In the genomic region with DNA sequence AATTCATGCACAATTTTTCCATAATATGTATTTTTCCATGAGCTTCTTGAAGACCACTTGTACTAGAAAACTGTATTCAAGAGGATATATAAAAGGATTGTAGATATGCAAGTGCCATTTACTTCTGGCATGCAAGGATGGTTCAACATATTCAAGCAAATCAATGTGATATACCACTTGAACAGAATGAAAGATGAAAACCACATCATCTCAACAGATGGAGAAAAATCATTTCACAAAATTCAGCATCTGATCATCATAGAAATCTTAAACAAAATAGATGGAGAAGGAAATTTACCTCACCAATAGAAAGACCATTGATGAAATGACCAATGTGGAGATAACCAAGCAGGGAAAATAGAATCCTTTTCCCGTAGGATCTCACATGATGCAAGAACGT, we compare ENCODE assay signal across 43 cellular contexts. TPM values are rescaled to one million over a fixed set of nuclear protein-coding genes. Genes with fewer than 3 reads are reported as not detected.
"Had no signal": no experiment of that assay in that cellular context is flagged by ENCODE, and none has a peak within 500 bp of the region (broad histone marks: within the 10 kb centered on the region; RNA-seq: fewer than 3 reads in every experiment).

No MANE protein-coding gene starts in this region.

- H3K4me1 Mint-ChIP-seq: activated T-helper 17 cell treated with anti-CD3 and anti-CD28 coated beads, Interleukin-2, amount 50 U/mL, for 72 hours had no signal

- ATAC-seq: activated naive CD4-positive, alpha-beta T cell treated with anti-CD3 and anti-CD28 coated beads, Interleukin-2, amount 50 U/mL, for 72 hours; activated naive CD8-positive, alpha-beta T cell treated with anti-CD3 and anti-CD28 coated beads, Interleukin-2, amount 50 U/mL, for 24 hours; activated T-cell treated with anti-CD3 and anti-CD28 coated beads, Interleukin-2, amount 50 U/mL, for 4 hours; activated T-cell treated with anti-CD3 and anti-CD28 coated beads, Interleukin-2, amount 50 U/mL, for 72 hours; activated T-helper 17 cell treated with anti-CD3 and anti-CD28 coated beads, Interleukin-2, amount 50 U/mL, for 72 hours; body of pancreas had no signal

- H3K4me3 Mint-ChIP-seq: activated naive CD4-positive, alpha-beta T cell treated with anti-CD3 and anti-CD28 coated beads for 36 hours; activated naive CD4-positive, alpha-beta T cell treated with anti-CD3 and anti-CD28 coated beads, Interleukin-2, amount 10 ng/mL, durations not matched to agents 7 days and 5 days; activated naive CD4-positive, alpha-beta T cell treated with anti-CD3 and anti-CD28 coated beads, Interleukin-2, amount 50 U/mL, for 24 hours; activated naive CD8-positive, alpha-beta T cell; activated naive CD8-positive, alpha-beta T cell treated with anti-CD3 and anti-CD28 coated beads for 36 hours; activated naive CD8-positive, alpha-beta T cell treated with anti-CD3 and anti-CD28 coated beads, Interleukin-2, amount 10 ng/mL, durations not matched to agents 7 days and 5 days; activated naive CD8-positive, alpha-beta T cell treated with anti-CD3 and anti-CD28 coated beads, Interleukin-2, amount 50 U/mL, for 24 hours; activated T-cell treated with anti-CD3 and anti-CD28 coated beads, Interleukin-2, amount 50 U/mL, for 24 hours; activated T-cell treated with anti-CD3 and anti-CD28 coated beads, Interleukin-2, amount 50 U/mL, for 4 hours; activated T-cell treated with anti-CD3 and anti-CD28 coated beads, Interleukin-2, amount 50 U/mL, for 72 hours; activated T-helper 1 cell treated with anti-CD3 and anti-CD28 coated beads, Interleukin-12 subunit alpha, Interleukin-12 subunit beta, Interleukin-2, Interleukin-4 antibody, amounts not matched to agents 30 ng/mL and 10 ng/mL and 1 ng/mL, durations not matched to agents 14 hours and 24 hours and 36 hours; activated T-helper 17 cell treated with anti-CD3 and anti-CD28 coated beads, Interleukin-2, amount 50 U/mL, for 72 hours; central memory CD8-positive, alpha-beta T cell had no signal

- H3K27me3 Mint-ChIP-seq: activated naive CD4-positive, alpha-beta T cell treated with anti-CD3 and anti-CD28 coated beads, Interleukin-2, amount 10 ng/mL, durations not matched to agents 7 days and 5 days; activated naive CD8-positive, alpha-beta T cell; activated naive CD8-positive, alpha-beta T cell treated with anti-CD3 and anti-CD28 coated beads for 36 hours; activated naive CD8-positive, alpha-beta T cell treated with anti-CD3 and anti-CD28 coated beads, Interleukin-2, amount 10 ng/mL, durations not matched to agents 7 days and 5 days; activated naive CD8-positive, alpha-beta T cell treated with anti-CD3 and anti-CD28 coated beads, Interleukin-2, amount 50 U/mL, for 24 hours; activated T-cell treated with anti-CD3 and anti-CD28 coated beads, Interleukin-2, amount 50 U/mL, for 24 hours; activated T-helper 17 cell treated with anti-CD3 and anti-CD28 coated beads, Interleukin-2, amount 50 U/mL, for 72 hours had no signal

- DNase-seq: activated effector memory CD4-positive, alpha-beta T cell treated with anti-CD3 and anti-CD28 coated beads, Interleukin-2, amount 50 U/mL, for 16 hours; activated effector memory CD4-positive, alpha-beta T cell treated with Interleukin-2 at 50 U/mL for 16 hours; activated gamma-delta T cell; activated gamma-delta T cell treated with Interleukin-2 at 50 U/mL for 16 hours; activated naive CD4-positive, alpha-beta T cell; activated naive CD4-positive, alpha-beta T cell treated with anti-CD3 and anti-CD28 coated beads for 36 hours; activated naive CD4-positive, alpha-beta T cell treated with anti-CD3 and anti-CD28 coated beads, Interleukin-2, amount 10 ng/mL, durations not matched to agents 7 days and 5 days; activated naive CD4-positive, alpha-beta T cell treated with anti-CD3 and anti-CD28 coated beads, Interleukin-2, amount 50 U/mL, for 16 hours; activated naive CD4-positive, alpha-beta T cell treated with Interleukin-2 at 50 U/mL for 16 hours; activated naive CD8-positive, alpha-beta T cell treated with anti-CD3 and anti-CD28 coated beads for 36 hours; activated naive CD8-positive, alpha-beta T cell treated with anti-CD3 and anti-CD28 coated beads, Interleukin-2, amount 10 ng/mL, durations not matched to agents 7 days and 5 days; activated naive CD8-positive, alpha-beta T cell treated with anti-CD3 and anti-CD28 coated beads, Interleukin-2, amount 50 U/mL, for 24 hours; activated T-cell treated with anti-CD3 and anti-CD28 coated beads, Interleukin-2, amount 50 U/mL, for 1 hour; activated T-cell treated with anti-CD3 and anti-CD28 coated beads, Interleukin-2, amount 50 U/mL, for 24 hours; activated T-cell treated with anti-CD3 and anti-CD28 coated beads, Interleukin-2, amount 50 U/mL, for 4 hours; activated T-cell treated with anti-CD3 and anti-CD28 coated beads, Interleukin-2, amount 50 U/mL, for 48 hours; activated T-cell treated with anti-CD3 and anti-CD28 coated beads, Interleukin-2, amount 50 U/mL, for 72 hours; adrenal gland; amniotic stem cell; amygdala; anterior cingulate cortex; aorta; body of pancreas; brain microvascular endothelial cell; caudate nucleus; central memory CD4-positive, alpha-beta T cell; cerebellar nuclear complex had no signal

- H3K27ac Mint-ChIP-seq: activated naive CD4-positive, alpha-beta T cell treated with anti-CD3 and anti-CD28 coated beads for 36 hours; activated naive CD4-positive, alpha-beta T cell treated with anti-CD3 and anti-CD28 coated beads, Interleukin-2, amount 10 ng/mL, durations not matched to agents 7 days and 5 days; activated naive CD4-positive, alpha-beta T cell treated with anti-CD3 and anti-CD28 coated beads, Interleukin-2, amount 50 U/mL, for 24 hours; activated naive CD4-positive, alpha-beta T cell treated with anti-CD3 and anti-CD28 coated beads, Interleukin-2, amount 50 U/mL, for 72 hours; activated naive CD8-positive, alpha-beta T cell; activated naive CD8-positive, alpha-beta T cell treated with anti-CD3 and anti-CD28 coated beads for 36 hours; activated naive CD8-positive, alpha-beta T cell treated with anti-CD3 and anti-CD28 coated beads, Interleukin-2, amount 10 ng/mL, durations not matched to agents 7 days and 5 days; activated naive CD8-positive, alpha-beta T cell treated with anti-CD3 and anti-CD28 coated beads, Interleukin-2, amount 50 U/mL, for 24 hours; activated T-cell treated with anti-CD3 and anti-CD28 coated beads, Interleukin-2, amount 50 U/mL, for 24 hours; activated T-cell treated with anti-CD3 and anti-CD28 coated beads, Interleukin-2, amount 50 U/mL, for 72 hours; activated T-helper 1 cell treated with anti-CD3 and anti-CD28 coated beads, Interleukin-12 subunit alpha, Interleukin-12 subunit beta, Interleukin-2, Interleukin-4 antibody, amounts not matched to agents 30 ng/mL and 10 ng/mL and 1 ng/mL, durations not matched to agents 14 hours and 24 hours and 36 hours; activated T-helper 17 cell treated with anti-CD3 and anti-CD28 coated beads, Interleukin-2, amount 50 U/mL, for 72 hours; activated T-helper 2 cell treated with anti-CD3 and anti-CD28 coated beads, Interferon-gamma antibody, Interleukin-2, Interleukin-4, amounts not matched to agents 10 μg/mL and 5 μg/mL and 100 μg/mL, durations not matched to agents 14 hours and 24 hours and 36 hours; brain had no signal

- H3K27me3 ChIP-seq: adrenal gland, ascending aorta, body of pancreas, brain microvascular endothelial cell, breast epithelium, cardiac muscle cell had no signal

- H3K4me1 ChIP-seq: breast epithelium had no signal

- H3K27ac ChIP-seq: adrenal gland, ascending aorta, body of pancreas, brain microvascular endothelial cell, breast epithelium, cardiac muscle cell had no signal

- H3K36me3 ChIP-seq: adrenal gland, brain microvascular endothelial cell, breast epithelium, cardiac muscle cell had no signal

- H3K9me3 ChIP-seq: adrenal gland, body of pancreas had no signal

- FAIRE-seq: astrocyte, bronchial epithelial cell had no signal

- H3K4me3 ChIP-seq: adrenal gland, ascending aorta, body of pancreas, breast epithelium, cardiac muscle cell had no signal

RNA-seq across cellular contexts. Expression of gene ERVV-1, which starts 45.9 kb away (rescaled TPM):
- total RNA-seq: activated naive CD4-positive, alpha-beta T cell treated with anti-CD3 and anti-CD28 coated beads for 36 hours; activated naive CD4-positive, alpha-beta T cell treated with anti-CD3 and anti-CD28 coated beads, Interleukin-2, amount 50 U/mL, for 72 hours; activated naive CD8-positive, alpha-beta T cell treated with anti-CD3 and anti-CD28 coated beads for 36 hours; activated naive CD8-positive, alpha-beta T cell treated with anti-CD3 and anti-CD28 coated beads, Interleukin-2, amount 10 ng/mL, durations not matched to agents 7 days and 5 days; activated T-cell treated with anti-CD3 and anti-CD28 coated beads, Interleukin-2, amount 50 U/mL, for 4 hours; activated T-cell treated with anti-CD3 and anti-CD28 coated beads, Interleukin-2, amount 50 U/mL, for 72 hours; activated T-helper 1 cell treated with anti-CD3 and anti-CD28 coated beads, Interleukin-12 subunit alpha, Interleukin-12 subunit beta, Interleukin-2, Interleukin-4 antibody, amounts not matched to agents 30 ng/mL and 10 ng/mL and 1 ng/mL, durations not matched to agents 14 hours and 24 hours and 36 hours; activated T-helper 2 cell treated with anti-CD3 and anti-CD28 coated beads, Interferon-gamma antibody, Interleukin-2, Interleukin-4, amounts not matched to agents 10 μg/mL and 5 μg/mL and 100 μg/mL, durations not matched to agents 14 hours and 24 hours and 36 hours; adrenal gland; aorta; ascending aorta; astrocyte; body of pancreas; breast epithelium; bronchial epithelial cell; cardiac muscle cell; cardiac septum; cerebellum; chondrocyte had no signal
- polyA plus RNA-seq: adrenal gland, aorta had no signal
